ENCODE assay signal across 24 cellular contexts in the genomic region with DNA sequence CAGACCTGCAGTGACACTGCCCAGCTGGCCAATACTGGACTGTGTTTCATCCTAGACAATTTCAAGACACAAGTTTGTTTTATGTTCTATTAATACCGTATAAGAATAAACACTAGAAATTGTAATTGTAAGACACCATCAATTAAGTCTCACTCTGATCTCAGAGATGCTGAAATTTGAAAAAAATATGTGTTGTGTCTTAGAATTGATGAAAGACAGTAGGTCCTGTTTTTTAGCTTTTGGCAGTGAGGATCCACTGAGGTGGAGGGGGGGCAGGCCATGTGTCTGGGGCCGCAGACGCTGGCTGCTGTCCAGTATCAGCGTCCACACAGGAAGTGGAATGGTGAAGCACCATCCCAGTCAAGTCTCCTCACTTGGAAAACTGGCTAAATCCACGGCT. TPM values are rescaled to one million over a fixed set of nuclear protein-coding genes. Genes with fewer than 3 reads are reported as not detected.
DNase-seq lines count a peak whose midpoint lies in the region; ATAC-seq, FAIRE-seq and TF ChIP-seq lines count a peak whose summit lies in the region.
"Had no signal": no experiment of that assay in that cellular context is flagged by ENCODE, and none has a peak within 500 bp of the region (broad histone marks: within the 10 kb centered on the region; RNA-seq: fewer than 3 reads in every experiment).

No MANE protein-coding gene starts in this region.

- H3K9me2 ChIP-seq in PC-3 (replicated peaks; ENCODE audit: low read length) = no peaks in the 10 kb centered on the region

- no peak overlapping the region for H3K4me3 Mint-ChIP-seq in nephron
- no peak overlapping the region for H3K4me3 Mint-ChIP-seq in osteocyte (ENCODE audit: unreplicated experiment)
- H3K4me3 Mint-ChIP-seq: activated CD4-positive, alpha-beta memory T cell treated with anti-CD3 and anti-CD28 coated beads for 36 hours; activated T-cell treated with anti-CD3 and anti-CD28 coated beads, Interleukin-2, amount 50 U/mL, for 4 hours; brain; type B pancreatic cell had no signal

- in situ Hi-C loops in HepG2 (cut with HindIII; ENCODE audit: extremely low pct_ligation_motif_present, low pct_unique_long_range_greater_than_20kb) = no loop called here

- no peak for DNase-seq in HepG2 (ENCODE audit: low spot score)
- peak; percentile 19 to 52 for DNase-seq in foreskin fibroblast
- no peak for DNase-seq in PC-3
- DNase-seq in osteocyte (ENCODE audit: extremely low spot score, unreplicated experiment) = no peak
- DNase-seq in NOMO-1 treated with dmso at 0.1 percent for 144 hours (lab: John Stamatoyannopoulos, UW; ENCODE audit: unreplicated experiment) = no peak
- DNase-seq in DMS79 (lab: John Stamatoyannopoulos, UW) = no peak
- DNase-seq: activated CD4-positive, alpha-beta memory T cell treated with anti-CD3 and anti-CD28 coated beads for 36 hours; activated T-cell treated with anti-CD3 and anti-CD28 coated beads, Interleukin-2, amount 50 U/mL, for 4 hours; C1 segment of cervical spinal cord; effector CD4-positive, alpha-beta T cell; left lung; NCI-H1048; NCI-H82; pancreas; RPMI8226; small intestine had no signal

- H3K4me1 Mint-ChIP-seq in nephron (no peaks in the 10 kb centered on the region), osteocyte (ENCODE audit: unreplicated experiment) (peaks cover 5% of the 10 kb centered on the region)
- H3K4me1 Mint-ChIP-seq: brain had no signal

- H3K9ac ChIP-seq in liver (ENCODE audit: low read depth in 1 of 2, low read length in 2 of 2) (no peak overlapping the region), HepG2 (ENCODE audit: insufficient read depth, low read depth, low read length) (no peak overlapping the region), PC-3 (ENCODE audit: low read length) (no peak overlapping the region)
- H3K9ac ChIP-seq: KMS-11 had no signal

- H3K4me2 ChIP-seq in HepG2 (ENCODE audit: low read depth, low read length) = no peak overlapping the region
- H3K4me2 ChIP-seq in PC-3 (ENCODE audit: low read length) = no peak overlapping the region
- H3K4me2 ChIP-seq: KMS-11 had no signal

- H3K27me3 Mint-ChIP-seq in nephron (ENCODE audit: low read depth) (no peaks in the 10 kb centered on the region), osteocyte (ENCODE audit: unreplicated experiment) (no peaks in the 10 kb centered on the region)
- H3K27me3 Mint-ChIP-seq: activated CD4-positive, alpha-beta memory T cell treated with anti-CD3 and anti-CD28 coated beads for 36 hours; brain; type B pancreatic cell had no signal

- peaks cover 27 to 69% (median 59%) of the 10 kb centered on the region in 4 donors for H3K4me1 ChIP-seq in liver (ENCODE audit: control insufficient read depth in 4 of 4, insufficient read depth in 4 of 4, low read length in 3 of 4)
- peaks cover 44% of the 10 kb centered on the region for H3K4me1 ChIP-seq in HepG2 (ENCODE audit: insufficient read depth, low read length)
- H3K4me1 ChIP-seq in PC-3 (ENCODE audit: insufficient read depth, low read length) = no peaks in the 10 kb centered on the region
- H3K4me1 ChIP-seq: left lung, pancreas had no signal

- H3K9me3 ChIP-seq in liver (ENCODE audit: control insufficient read depth in 4 of 4, low read length in 3 of 4) (no peaks in the 10 kb centered on the region), HepG2 (ENCODE audit: low read length) (no peaks in the 10 kb centered on the region), PC-3 (ENCODE audit: low read length) (no peaks in the 10 kb centered on the region)
- H3K9me3 ChIP-seq: left lung, pancreas had no signal

- H3K36me3 ChIP-seq in liver (ENCODE audit: control insufficient read depth in 4 of 4, insufficient read depth in 3 of 4, low read depth in 1 of 4, low read length in 3 of 4) (no peaks in the 10 kb centered on the region), HepG2 (replicated peaks in 1 of 2; ENCODE audit: control insufficient read depth in 1 of 2, insufficient read depth in 2 of 2, low read length in 2 of 2) (no peaks in the 10 kb centered on the region), PC-3 (ENCODE audit: low read depth, low read length) (no peaks in the 10 kb centered on the region)
- H3K36me3 ChIP-seq: left lung, pancreas had no signal

- 36% methylated on average over 5 of the region's 5 CpGs for WGBS in liver
- 85% methylated on average over 5 of the region's 5 CpGs for WGBS in HepG2 (ENCODE audit: low lambda C conversion rate)

- CTCF ChIA-PET in HepG2 (lab: Yijun Ruan, JAX; ENCODE audit: low intra/inter-chr PET ratio, low total read pairs) (no interaction called here), PC-3 (lab: Charles Lee) (no interaction called here)

- H3K36me3 Mint-ChIP-seq in nephron (ENCODE audit: low read depth) (no peaks in the 10 kb centered on the region), osteocyte (ENCODE audit: unreplicated experiment) (no peaks in the 10 kb centered on the region)
- H3K36me3 Mint-ChIP-seq: activated CD4-positive, alpha-beta memory T cell treated with anti-CD3 and anti-CD28 coated beads for 36 hours; activated naive CD4-positive, alpha-beta T cell treated with anti-CD3 and anti-CD28 coated beads, Interleukin-2, amount 50 U/mL, for 72 hours; brain; type B pancreatic cell had no signal

- ATAC-seq in HepG2 = no peak
- ATAC-seq in PC-3 = no peak
- ATAC-seq: activated naive CD4-positive, alpha-beta T cell treated with anti-CD3 and anti-CD28 coated beads, Interleukin-2, amount 50 U/mL, for 72 hours; activated T-cell treated with anti-CD3 and anti-CD28 coated beads, Interleukin-2, amount 50 U/mL, for 4 hours; left lung had no signal

- no peak overlapping the region for H3K4me3 ChIP-seq in liver (ENCODE audit: low read depth in 1 of 3, low read length in 3 of 3)
- H3K4me3 ChIP-seq in HepG2 (replicated peaks in 1 of 3; ENCODE audit: insufficient read depth in 1 of 3, low read depth in 2 of 3, low read length in 3 of 3) = no peak overlapping the region
- H3K4me3 ChIP-seq in foreskin fibroblast (ENCODE audit: low read depth in 1 of 2, low read length in 2 of 2) = no peak overlapping the region
- no peak overlapping the region for H3K4me3 ChIP-seq in PC-3 (ENCODE audit: low read length)
- H3K4me3 ChIP-seq: left lung, pancreas had no signal

- H3F3A ChIP-seq in PC-3 (ENCODE audit: low read length, unreplicated experiment) = no peaks in the 10 kb centered on the region

- BruUV-seq in HepG2 (replicated peaks; lab: Mats Ljungman, UMichigan) = no TSS peak
- BruUV-seq in PC-3 (replicated peaks; lab: Mats Ljungman, UMichigan) = no TSS peak

- H3K27ac ChIP-seq in liver (ENCODE audit: low read depth in 1 of 2, low read length in 2 of 2) (peak overlapping the region; percentile 57 to 78), HepG2 (ENCODE audit: extremely low read length, insufficient read depth, low read length) (no peak overlapping the region), PC-3 (ENCODE audit: low read length) (no peak overlapping the region)
- H3K27ac ChIP-seq: KMS-11, left lung, pancreas had no signal

- H2AFZ ChIP-seq in HepG2 (ENCODE audit: low read length) (no peak overlapping the region), PC-3 (ENCODE audit: low read length) (no peak overlapping the region)

- H3K79me2 ChIP-seq in HepG2 (ENCODE audit: insufficient read depth, low read length) = no peaks in the 10 kb centered on the region
- no peaks in the 10 kb centered on the region for H3K79me2 ChIP-seq in PC-3 (ENCODE audit: low read length)

- H3K9me3 Mint-ChIP-seq in nephron (no peaks in the 10 kb centered on the region), osteocyte (ENCODE audit: unreplicated experiment) (no peaks in the 10 kb centered on the region)
- H3K9me3 Mint-ChIP-seq: activated CD4-positive, alpha-beta memory T cell treated with anti-CD3 and anti-CD28 coated beads for 36 hours; activated naive CD4-positive, alpha-beta T cell treated with anti-CD3 and anti-CD28 coated beads, Interleukin-2, amount 50 U/mL, for 72 hours; activated T-cell treated with anti-CD3 and anti-CD28 coated beads, Interleukin-2, amount 50 U/mL, for 4 hours; brain; type B pancreatic cell had no signal

- H3K27ac Mint-ChIP-seq in nephron (peak overlapping the region in 2 of 3 experiments; percentile 23 to 55), osteocyte (ENCODE audit: unreplicated experiment) (no peak overlapping the region)
- H3K27ac Mint-ChIP-seq: activated CD4-positive, alpha-beta memory T cell treated with anti-CD3 and anti-CD28 coated beads for 36 hours; brain; type B pancreatic cell had no signal

- H4K20me1 ChIP-seq in HepG2 (ENCODE audit: insufficient read depth, low read length) (no peaks in the 10 kb centered on the region), PC-3 (ENCODE audit: low read length) (no peaks in the 10 kb centered on the region)

- POLR2A ChIA-PET in HepG2 (lab: Yijun Ruan, JAX) = no interaction called here
- POLR2A ChIA-PET in PC-3 (lab: Charles Lee; ENCODE audit: unreplicated experiment) = no interaction called here

- TF ChIP-seq EP300 in HepG2 (IDR thresholded peaks at IDR 0.05; ENCODE audit: low read depth in 2 of 2, low read length in 2 of 2) (no peak), HepG2 (CRISPR knock-in tag; IDR thresholded peaks at IDR 0.05; ENCODE audit: borderline replicate concordance) (no peak)

- TF ChIP-seq CTCF in liver (IDR thresholded peaks at IDR 0.05; ENCODE audit: low read depth, low read length, missing input control) = no peak
- no peak for TF ChIP-seq CTCF in HepG2 (CRISPR knock-in tag; IDR thresholded peaks at IDR 0.05)
- no peak for TF ChIP-seq CTCF in foreskin fibroblast (IDR thresholded peaks at IDR 0.05; ENCODE audit: low read depth, low read length)
- no peak for TF ChIP-seq CTCF in nephron (IDR thresholded peaks at IDR 0.05; ENCODE audit: unreplicated experiment in 3 of 3)
- TF ChIP-seq CTCF in PC-3 (conservative IDR thresholded peaks at IDR 0.05; ENCODE audit: low read depth, low read length) = no peak
- TF ChIP-seq CTCF in osteocyte (IDR thresholded peaks at IDR 0.05) = no peak

- FAIRE-seq in HepG2 (lab: Jason Lieb, UNC) = no peak
- FAIRE-seq: A204.1, H54, pancreas, small intestine had no signal

- TF ChIP-seq POLR2A in HepG2 (IDR thresholded peaks at IDR 0.05; ENCODE audit: insufficient read depth in 1 of 2, low read depth in 2 of 2, low read length in 2 of 2) = no peak

- TF ChIP-seq RAD21 in liver (IDR thresholded peaks at IDR 0.05) (no peak), HepG2 (CRISPR knock-in tag; IDR thresholded peaks at IDR 0.05) (no peak)

- intact Hi-C loops in HepG2 (cut with micrococcal nuclease; ENCODE audit: unreplicated experiment) (no loop called here), PC-3 (cut with micrococcal nuclease) (no loop called here)

- H3K27me3 ChIP-seq in liver (ENCODE audit: control insufficient read depth in 4 of 4, insufficient read depth in 4 of 4, low read length in 3 of 4) (no peaks in the 10 kb centered on the region), HepG2 (ENCODE audit: control insufficient read depth in 1 of 2, insufficient read depth in 2 of 2, low read length in 2 of 2) (no peaks in the 10 kb centered on the region), PC-3 (ENCODE audit: low read length) (no peaks in the 10 kb centered on the region)
- H3K27me3 ChIP-seq: left lung, pancreas had no signal

RNA-seq across cellular contexts. Expression of a gene that starts 22.5 kb away (rescaled TPM):
- total RNA-seq in liver (10 to 100 TPM; 36.8 to 39.2 TPM), HepG2 (2016; rRNA removed; fragmentation: Illumina TruSeq; extraction: Trizol) (50.0 and 88.0 TPM in 2 replicates), PC-3 (2014; rRNA removed) (73.6 and 78.7 TPM in 2 replicates), osteocyte (35.1 and 41.7 TPM in 2 replicates)
- polyA plus RNA-seq in liver (10 to 100 TPM; 29.4 to 46.0 TPM), HepG2 (2011; rRNA removed) (53.5 and 75.8 TPM in 2 replicates)
- total RNA-seq in HepG2 (2016; cell fraction: cytosol; rRNA removed; fragmentation: Illumina TruSeq; extraction: Trizol; ENCODE audit: low read depth) = 27.9 and 37.5 TPM in 2 replicates
- 46.2 and 90.8 TPM in 2 replicates for total RNA-seq in HepG2 (2016; cell fraction: insoluble cytoplasmic fraction; rRNA removed; fragmentation: Illumina TruSeq; extraction: Trizol)
- total RNA-seq in HepG2 (2016; cell fraction: membrane; rRNA removed; fragmentation: Illumina TruSeq; extraction: Trizol) = 39.8 and 40.9 TPM in 2 replicates
- total RNA-seq in HepG2 (2016; cell fraction: nucleus; rRNA removed; fragmentation: Illumina TruSeq; extraction: Trizol) = 81.9 and 98.4 TPM in 2 replicates
- polyA plus RNA-seq in HepG2 (2011; cell fraction: cytosol; rRNA removed) = 34.9 and 52.4 TPM in 2 replicates
- polyA plus RNA-seq in HepG2 (2011; cell fraction: nucleus; rRNA removed) = 23.3 and 25.4 TPM in 2 replicates
- 33.9 and 48.4 TPM in 2 replicates for polyA plus RNA-seq in HepG2 (2012)
- 21.7 and 23.1 TPM in 2 replicates for polyA plus RNA-seq in HepG2 (2016; cell fraction: cytosol; fragmentation: Illumina TruSeq; extraction: Trizol; ENCODE audit: low read depth)
- polyA plus RNA-seq in HepG2 (2016; cell fraction: insoluble cytoplasmic fraction; fragmentation: Illumina TruSeq; extraction: Trizol; ENCODE audit: low read depth) = 45.9 and 50.8 TPM in 2 replicates
- polyA plus RNA-seq in HepG2 (2016; cell fraction: membrane; fragmentation: Illumina TruSeq; extraction: Trizol; ENCODE audit: low read depth) = 29.3 and 35.8 TPM in 2 replicates
- 116 and 123 TPM in 2 replicates for polyA plus RNA-seq in HepG2 (2016; cell fraction: nucleus; fragmentation: Illumina TruSeq; extraction: Trizol; ENCODE audit: insufficient read depth, low read depth)
- polyA minus RNA-seq in HepG2 (2011; rRNA and poly(A)+ RNA removed; ENCODE audit: low replicate concordance) = 65.9 and 176 TPM in 2 replicates
- polyA minus RNA-seq in HepG2 (2011; cell fraction: cytosol; rRNA and poly(A)+ RNA removed) = 34.7 TPM in 2 replicates
- polyA minus RNA-seq in HepG2 (2011; cell fraction: nucleus; rRNA and poly(A)+ RNA removed) = 63.3 and 64.3 TPM in 2 replicates

RNA-seq across cellular contexts. Expression of a gene that starts 26.5 kb away (rescaled TPM):
- total RNA-seq in liver = 10 to 100 TPM in 1 of 2 donors, 1 to 10 TPM in 1; 5.8 to 12.0 TPM
- polyA plus RNA-seq in liver = 10 to 100 TPM in 1 of 2 donors, 1 to 10 TPM in 1; 6.3 to 12.6 TPM
- 3.1 and 3.9 TPM in 2 replicates for total RNA-seq in HepG2 (2016; rRNA removed; fragmentation: Illumina TruSeq; extraction: Trizol)
- 0.97 and 1.3 TPM in 2 replicates for total RNA-seq in HepG2 (2016; cell fraction: cytosol; rRNA removed; fragmentation: Illumina TruSeq; extraction: Trizol; ENCODE audit: low read depth)
- total RNA-seq in HepG2 (2016; cell fraction: insoluble cytoplasmic fraction; rRNA removed; fragmentation: Illumina TruSeq; extraction: Trizol) = 3.3 and 4.3 TPM in 2 replicates
- total RNA-seq in HepG2 (2016; cell fraction: membrane; rRNA removed; fragmentation: Illumina TruSeq; extraction: Trizol) = 3.1 TPM in 2 replicates
- total RNA-seq in HepG2 (2016; cell fraction: nucleus; rRNA removed; fragmentation: Illumina TruSeq; extraction: Trizol) = 1.3 and 1.6 TPM in 2 replicates
- polyA plus RNA-seq in HepG2 (2011; rRNA removed) = 13.2 and 13.5 TPM in 2 replicates
- 11.0 and 13.8 TPM in 2 replicates for polyA plus RNA-seq in HepG2 (2011; cell fraction: cytosol; rRNA removed)
- polyA plus RNA-seq in HepG2 (2011; cell fraction: nucleus; rRNA removed) = 5.4 and 6.0 TPM in 2 replicates
- 6.6 and 9.3 TPM in 2 replicates for polyA plus RNA-seq in HepG2 (2012)
- polyA plus RNA-seq in HepG2 (2016; cell fraction: cytosol; fragmentation: Illumina TruSeq; extraction: Trizol; ENCODE audit: low read depth) = 1.2 and 1.4 TPM in 2 replicates
- 4.8 and 5.3 TPM in 2 replicates for polyA plus RNA-seq in HepG2 (2016; cell fraction: insoluble cytoplasmic fraction; fragmentation: Illumina TruSeq; extraction: Trizol; ENCODE audit: low read depth)
- 2.5 and 3.1 TPM in 2 replicates for polyA plus RNA-seq in HepG2 (2016; cell fraction: membrane; fragmentation: Illumina TruSeq; extraction: Trizol; ENCODE audit: low read depth)
- polyA plus RNA-seq in HepG2 (2016; cell fraction: nucleus; fragmentation: Illumina TruSeq; extraction: Trizol; ENCODE audit: insufficient read depth, low read depth) = 3.6 and 4.7 TPM in 2 replicates
- polyA minus RNA-seq in HepG2 (2011; rRNA and poly(A)+ RNA removed; ENCODE audit: low replicate concordance) = 14.8 and 38.3 TPM in 2 replicates
- 8.7 and 11.6 TPM in 2 replicates for polyA minus RNA-seq in HepG2 (2011; cell fraction: cytosol; rRNA and poly(A)+ RNA removed)
- 5.3 and 6.6 TPM in 2 replicates for polyA minus RNA-seq in HepG2 (2011; cell fraction: nucleus; rRNA and poly(A)+ RNA removed)
- total RNA-seq in PC-3 (2014; rRNA removed) = 9.4 and 13.0 TPM in 2 replicates
- 10.7 and 10.8 TPM in 2 replicates for total RNA-seq in osteocyte

RNA-seq across cellular contexts. Expression of a gene that starts 26.8 kb away (rescaled TPM):
- total RNA-seq in liver = 10 to 100 TPM in 1 of 2 donors, 1 to 10 TPM in 1; 2.3 to 11.0 TPM
- 1 to 10 TPM; 2.6 to 7.0 TPM for polyA plus RNA-seq in liver
- 1.8 and 4.6 TPM in 2 replicates for total RNA-seq in HepG2 (2016; rRNA removed; fragmentation: Illumina TruSeq; extraction: Trizol)
- total RNA-seq in HepG2 (2016; cell fraction: cytosol; rRNA removed; fragmentation: Illumina TruSeq; extraction: Trizol; ENCODE audit: low read depth) = 0.71 and 0.88 TPM in 2 replicates
- total RNA-seq in HepG2 (2016; cell fraction: insoluble cytoplasmic fraction; rRNA removed; fragmentation: Illumina TruSeq; extraction: Trizol) = 1.7 and 4.5 TPM in 2 replicates
- total RNA-seq in HepG2 (2016; cell fraction: membrane; rRNA removed; fragmentation: Illumina TruSeq; extraction: Trizol) = 0.93 and 1.1 TPM in 2 replicates
- total RNA-seq in HepG2 (2016; cell fraction: nucleus; rRNA removed; fragmentation: Illumina TruSeq; extraction: Trizol) = 5.7 and 7.4 TPM in 2 replicates
- 7.7 and 11.1 TPM in 2 replicates for polyA plus RNA-seq in HepG2 (2011; rRNA removed)
- 4.0 and 5.2 TPM in 2 replicates for polyA plus RNA-seq in HepG2 (2011; cell fraction: cytosol; rRNA removed)
- polyA plus RNA-seq in HepG2 (2011; cell fraction: nucleus; rRNA removed) = 56.5 and 58.1 TPM in 2 replicates
- 4.1 and 5.5 TPM in 2 replicates for polyA plus RNA-seq in HepG2 (2012)
- polyA plus RNA-seq in HepG2 (2016; cell fraction: cytosol; fragmentation: Illumina TruSeq; extraction: Trizol; ENCODE audit: low read depth) = 0.20 and 0.27 TPM in 2 replicates
- 1.4 and 2.7 TPM in 2 replicates for polyA plus RNA-seq in HepG2 (2016; cell fraction: insoluble cytoplasmic fraction; fragmentation: Illumina TruSeq; extraction: Trizol; ENCODE audit: low read depth)
- 0.61 and 0.63 TPM in 2 replicates for polyA plus RNA-seq in HepG2 (2016; cell fraction: membrane; fragmentation: Illumina TruSeq; extraction: Trizol; ENCODE audit: low read depth)
- polyA plus RNA-seq in HepG2 (2016; cell fraction: nucleus; fragmentation: Illumina TruSeq; extraction: Trizol; ENCODE audit: insufficient read depth, low read depth) = 10.1 and 12.3 TPM in 2 replicates
- polyA minus RNA-seq in HepG2 (2011; rRNA and poly(A)+ RNA removed; ENCODE audit: low replicate concordance) = 5.1 and 12.7 TPM in 2 replicates
- 2.4 and 3.2 TPM in 2 replicates for polyA minus RNA-seq in HepG2 (2011; cell fraction: cytosol; rRNA and poly(A)+ RNA removed)
- polyA minus RNA-seq in HepG2 (2011; cell fraction: nucleus; rRNA and poly(A)+ RNA removed) = 17.3 and 18.0 TPM in 2 replicates
- 8.5 and 12.0 TPM in 2 replicates for total RNA-seq in PC-3 (2014; rRNA removed)
- 10.9 and 11.1 TPM in 2 replicates for total RNA-seq in osteocyte

Comparison
In these comparisons a context has a peak if more than half of its experiments do, and no peak if none do; other contexts are left out.
1. H3K27ac ChIP-seq: peak in liver (2 of 2); none in HepG2 (single experiment) and PC-3 (single experiment).
2. DNase-seq: peak in foreskin fibroblast (2 of 2); none in HepG2 (single experiment), PC-3 (single experiment), osteocyte (single experiment), NOMO-1 treated with dmso at 0.1 percent for 144 hours (single experiment) and DMS79 (single experiment).